1 cellular context compared by ENCODE assay signal in the genomic region with DNA sequence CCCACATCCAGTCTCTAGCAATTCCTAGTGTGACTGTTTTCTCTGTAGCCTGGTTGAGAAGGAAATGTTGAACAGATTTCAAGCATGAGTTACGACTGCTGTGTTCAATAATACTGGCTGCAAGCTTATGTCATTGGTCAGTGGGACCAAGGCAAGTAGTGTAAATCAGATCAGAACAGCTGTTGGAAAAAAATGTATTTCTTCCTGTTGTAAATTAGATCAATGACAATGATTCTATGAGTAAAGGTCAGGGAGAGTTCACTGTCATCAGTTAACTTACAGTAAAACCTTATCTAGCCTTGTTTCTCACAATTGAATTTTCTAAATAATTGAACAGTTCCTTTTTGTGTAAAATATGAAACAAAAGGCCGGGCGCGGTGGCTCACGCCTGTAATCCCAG.
A peak's percentile ranks its signal among the peaks of the same experiment; 100 is the strongest.
TF ChIP-seq lines count a peak whose summit lies in the region.

No MANE protein-coding gene starts in this region.

TF ChIP-seq in SK-N-SH treated with all-trans-retinoic acid at 6 μM for 48 hours, 23 proteins besides CTCF, POLR2A, EP300 and RAD21 (continued from another document):
- TF ChIP-seq, protein P1, sequence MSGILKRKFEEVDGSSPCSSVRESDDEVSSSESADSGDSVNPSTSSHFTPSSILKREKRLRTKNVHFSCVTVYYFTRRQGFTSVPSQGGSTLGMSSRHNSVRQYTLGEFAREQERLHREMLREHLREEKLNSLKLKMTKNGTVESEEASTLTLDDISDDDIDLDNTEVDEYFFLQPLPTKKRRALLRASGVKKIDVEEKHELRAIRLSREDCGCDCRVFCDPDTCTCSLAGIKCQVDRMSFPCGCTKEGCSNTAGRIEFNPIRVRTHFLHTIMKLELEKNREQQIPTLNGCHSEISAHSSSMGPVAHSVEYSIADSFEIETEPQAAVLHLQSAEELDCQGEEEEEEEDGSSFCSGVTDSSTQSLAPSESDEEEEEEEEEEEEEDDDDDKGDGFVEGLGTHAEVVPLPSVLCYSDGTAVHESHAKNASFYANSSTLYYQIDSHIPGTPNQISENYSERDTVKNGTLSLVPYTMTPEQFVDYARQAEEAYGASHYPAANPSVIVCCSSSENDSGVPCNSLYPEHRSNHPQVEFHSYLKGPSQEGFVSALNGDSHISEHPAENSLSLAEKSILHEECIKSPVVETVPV (CRISPR knock-in tag; IDR thresholded peaks at IDR 0.05) = 0 out of 2 replicates have a peak, but pooled peaks have one; percentile 12
TF ChIP-seq in SK-N-SH treated with all-trans-retinoic acid at 6 μM for 48 hours: peak in this region for 6.
